In the genomic region with DNA sequence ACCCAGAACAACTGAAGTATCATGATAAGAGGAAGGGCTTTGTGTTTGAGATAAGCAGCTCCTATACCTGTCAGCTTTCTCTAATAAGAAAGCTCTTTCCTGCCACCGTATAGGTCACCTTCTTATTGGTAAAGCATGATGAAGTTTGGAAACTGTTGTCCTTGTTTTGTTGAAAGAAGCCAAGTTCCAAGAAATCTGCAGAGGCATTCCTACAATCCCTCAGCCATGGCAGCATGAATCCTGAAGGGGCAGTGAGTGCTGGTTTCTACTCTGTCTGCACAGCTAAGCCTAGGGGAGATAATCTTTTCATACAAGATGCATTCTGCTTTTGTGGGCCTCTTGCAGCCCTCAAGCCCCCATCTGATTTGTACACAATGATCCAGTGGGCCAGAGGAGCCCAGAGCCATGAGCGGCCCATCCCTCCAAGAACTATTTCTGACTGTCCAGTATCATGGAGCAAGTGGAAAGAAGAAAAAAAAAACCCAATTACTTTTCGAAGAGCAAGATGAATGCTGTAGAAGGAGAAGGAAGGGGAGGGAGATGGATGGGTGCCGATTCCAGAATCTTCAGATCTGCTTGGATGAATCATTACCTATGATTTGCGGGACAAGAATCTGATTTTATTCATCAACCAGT, we compare ENCODE assay signal across 1 cellular context.
TF ChIP-seq lines count a peak whose summit lies in the region.

No MANE protein-coding gene starts in this region.

TF ChIP-seq in GM23338, 12 proteins besides CTCF, POLR2A, EP300 and RAD21:
- 0 out of 2 replicates have a peak, but pooled peaks have one; percentile 1 for TF ChIP-seq ZNF462 (CRISPR knock-in tag; IDR thresholded peaks at IDR 0.05)
- no peak for TF ChIP-seq POLR2AphosphoS5 (IDR thresholded peaks at IDR 0.05; ENCODE audit: low read depth)
